Comparison of ENCODE assay signal across 30 cellular contexts in genomic region chr3:165545059-165545458, GRCh38.
"Had no signal": no experiment of that assay in that cellular context is flagged by ENCODE, and none has a peak within 500 bp of the region (broad histone marks: within the 10 kb centered on the region; RNA-seq: fewer than 3 reads in every experiment).

No MANE protein-coding gene starts in this region.

- ATAC-seq: activated CD4-positive, alpha-beta T cell treated with anti-CD3 and anti-CD28 coated beads for 36 hours; activated CD8-positive, alpha-beta memory T cell treated with anti-CD3 and anti-CD28 coated beads, Interleukin-2, amount 10 ng/mL, durations not matched to agents 7 days and 5 days; activated CD8-positive, alpha-beta T cell treated with anti-CD3 and anti-CD28 coated beads, Interleukin-2, amount 10 ng/mL, durations not matched to agents 7 days and 5 days; activated naive CD8-positive, alpha-beta T cell treated with anti-CD3 and anti-CD28 coated beads, Interleukin-2, amount 50 U/mL, for 24 hours; body of pancreas; effector memory CD8-positive, alpha-beta T cell; foreskin keratinocyte; gastrocnemius medialis; heart left ventricle had no signal

- H3K9me3 ChIP-seq: adrenal gland, body of pancreas, esophagus muscularis mucosa, gastrocnemius medialis had no signal

- H3K27me3 ChIP-seq: adrenal gland, body of pancreas, esophagus muscularis mucosa, foreskin keratinocyte, gastrocnemius medialis, heart left ventricle had no signal

- H3K4me1 ChIP-seq: adrenal gland, foreskin keratinocyte, gastrocnemius medialis, heart left ventricle had no signal

- DNase-seq: activated CD4-positive, alpha-beta memory T cell treated with anti-CD3 and anti-CD28 coated beads for 36 hours; activated CD4-positive, alpha-beta T cell treated with anti-CD3 and anti-CD28 coated beads for 36 hours; activated CD4-positive, alpha-beta T cell treated with anti-CD3 and anti-CD28 coated beads, Interleukin-2, amount 10 ng/mL, durations not matched to agents 24 days and 14 days; activated CD4-positive, CD25-positive, alpha-beta regulatory T cell; activated CD4-positive, CD25-positive, alpha-beta regulatory T cell treated with anti-CD3 and anti-CD28 coated beads, Interleukin-2, amount 50 U/mL, for 72 hours; activated CD8-positive, alpha-beta memory T cell treated with anti-CD3 and anti-CD28 coated beads, Interleukin-2, amount 10 ng/mL, durations not matched to agents 7 days and 5 days; activated CD8-positive, alpha-beta memory T cell treated with anti-CD3 and anti-CD28 coated beads, Interleukin-2, amount 50 U/mL, for 4 hours; activated CD8-positive, alpha-beta T cell treated with anti-CD3 and anti-CD28 coated beads, Interleukin-2, amount 10 ng/mL, durations not matched to agents 7 days and 5 days; activated effector memory CD4-positive, alpha-beta T cell treated with anti-CD3 and anti-CD28 coated beads, Interleukin-2, amount 50 U/mL, for 16 hours; activated naive CD4-positive, alpha-beta T cell treated with anti-CD3 and anti-CD28 coated beads for 36 hours; activated naive CD8-positive, alpha-beta T cell treated with anti-CD3 and anti-CD28 coated beads for 36 hours; activated naive CD8-positive, alpha-beta T cell treated with anti-CD3 and anti-CD28 coated beads, Interleukin-2, amount 50 U/mL, for 24 hours; activated T-cell treated with anti-CD3 and anti-CD28 coated beads, Interleukin-2, amount 50 U/mL, for 1 hour; activated T-cell treated with anti-CD3 and anti-CD28 coated beads, Interleukin-2, amount 50 U/mL, for 48 hours; adrenal gland; amygdala; aorta; body of pancreas; caudate nucleus; cortex of kidney; dermis blood vessel endothelial cell; effector CD4-positive, alpha-beta T cell; effector memory CD8-positive, alpha-beta T cell; erythroblast; foreskin keratinocyte; gastrocnemius medialis; glutamatergic neuron; heart left ventricle; T-helper 9 cell had no signal

- H3K4me3 ChIP-seq: adrenal gland, body of pancreas, esophagus muscularis mucosa, gastrocnemius medialis, heart left ventricle had no signal

- H3K27ac ChIP-seq: adrenal gland, body of pancreas, esophagus muscularis mucosa, foreskin keratinocyte, gastrocnemius medialis, heart left ventricle had no signal

- H3K36me3 ChIP-seq: adrenal gland, esophagus muscularis mucosa, gastrocnemius medialis, heart left ventricle had no signal
